Comparison of ENCODE assay signal across 8 cellular contexts in genomic region chr17:54967621-54968258, GRCh38.
DNase-seq lines count a peak whose midpoint lies in the region; ATAC-seq and TF ChIP-seq lines count a peak whose summit lies in the region.

No MANE protein-coding gene starts in this region.

- peak; percentile 40 for DNase-seq in stimulated activated CD4-positive, alpha-beta T cell treated with anti-CD3 and anti-CD28 coated beads, Interleukin-15, amount 100 ng/mL, for 24 hours
- DNase-seq in stimulated activated CD4-positive, alpha-beta T cell treated with anti-CD3 and anti-CD28 coated beads, Interleukin-4, amount 100 ng/mL, for 4 hours: no peak
- no peak for DNase-seq in LNCaP clone FGC (ENCODE audit: low read depth)
- DNase-seq in adipocyte (ENCODE audit: low read depth): peak; percentile 42
- DNase-seq in midbrain (lab: John Stamatoyannopoulos, UW): no peak

- H3K27ac ChIP-seq in HEK293 (ENCODE audit: extremely low read depth, low read depth, low read length): peak overlapping the region; percentile 82
- H3K27ac ChIP-seq in iPS-18a (ENCODE audit: low read length): peak overlapping the region; percentile 67

- H3K9ac ChIP-seq in adipocyte (ENCODE audit: low read length): peak overlapping the region; percentile 90
- H3K9ac ChIP-seq in iPS-18a (ENCODE audit: low read length): peak overlapping the region; percentile 90

- H3K36me3 ChIP-seq in HEK293 (ENCODE audit: control insufficient read depth in 2 of 2, insufficient read depth in 1 of 2, low read length in 2 of 2) (peaks cover 29 to 31% of the 10 kb centered on the region in 2 experiments), adipocyte (ENCODE audit: control insufficient read depth, insufficient read depth, low read length, severe bottlenecking) (peaks cover 22% of the 10 kb centered on the region), iPS-18a (ENCODE audit: control insufficient read depth, low read depth, low read length) (peaks cover 27% of the 10 kb centered on the region)

- no peaks in the 10 kb centered on the region for H3K9me3 ChIP-seq in HEK293 (ENCODE audit: control insufficient read depth, insufficient read depth, low read depth, low read length)
- H3K9me3 ChIP-seq in adipocyte (ENCODE audit: control insufficient read depth, low read length): no peaks in the 10 kb centered on the region
- H3K9me3 ChIP-seq in iPS-18a (ENCODE audit: control insufficient read depth, low read depth, low read length): no peaks in the 10 kb centered on the region

- ATAC-seq in stimulated activated memory B cell treated with anti-CD40 and anti-IgM and Interleukin-4, amounts not matched to agents 10 μg/mL and 1 μg/mL and 100 μg/mL, for 72 hours: peak; percentile 42

- H3K4me3 ChIP-seq in HEK293 (ENCODE audit: low read depth, low read length) (peak overlapping the region; percentile 87), LNCaP clone FGC (ENCODE audit: low read depth, low read length) (peak overlapping the region; percentile 84), adipocyte (ENCODE audit: low read length) (peak overlapping the region; percentile 88), iPS-18a (ENCODE audit: low read length) (peak overlapping the region; percentile 80)

- TF ChIP-seq CTCF in HEK293 (tag by site-specific recombination; IDR thresholded peaks at IDR 0.05): no peak
- peak; percentile 35; the same call in 1 of the 2 replicates for TF ChIP-seq CTCF in LNCaP clone FGC (IDR thresholded peaks at IDR 0.05; ENCODE audit: control insufficient read depth, extremely low read depth, insufficient read depth)

- CTCF ChIA-PET in HEK293 (lab: Yijun Ruan, JAX): interaction anchor here (0.6 to 3.2 kb wide), 3 partner anchors 25 to 389 kb away, joined by 3 to 17 read pairs (median 3); no protein-coding TSS in a partner anchor

- H3K4me3 Mint-ChIP-seq in stimulated activated memory B cell treated with anti-CD40 and anti-IgM and Interleukin-4, amounts not matched to agents 10 μg/mL and 1 μg/mL and 100 μg/mL, for 72 hours: no peak overlapping the region

- H3K27ac Mint-ChIP-seq in stimulated activated memory B cell treated with anti-CD40 and anti-IgM and Interleukin-4, amounts not matched to agents 10 μg/mL and 1 μg/mL and 100 μg/mL, for 72 hours: no peak overlapping the region

- POLR2A ChIA-PET in HEK293 (lab: Yijun Ruan, JAX): interaction anchor here (1.0 to 2.6 kb wide), 2 partner anchors 10 to 271 kb away, joined by 4 to 13 read pairs; no protein-coding TSS in a partner anchor

- H3K9me3 Mint-ChIP-seq in stimulated activated memory B cell treated with anti-CD40 and anti-IgM and Interleukin-4, amounts not matched to agents 10 μg/mL and 1 μg/mL and 100 μg/mL, for 72 hours: no peaks in the 10 kb centered on the region

- no peaks in the 10 kb centered on the region for H3K27me3 ChIP-seq in adipocyte (replicated peaks; ENCODE audit: control insufficient read depth, insufficient read depth, low read length)
- no peaks in the 10 kb centered on the region for H3K27me3 ChIP-seq in iPS-18a (ENCODE audit: control insufficient read depth, insufficient read depth, low read length)

- peaks cover 8% of the 10 kb centered on the region for H3K36me3 Mint-ChIP-seq in stimulated activated memory B cell treated with anti-CD40 and anti-IgM and Interleukin-4, amounts not matched to agents 10 μg/mL and 1 μg/mL and 100 μg/mL, for 72 hours

- H3K4me1 ChIP-seq in HEK293 (ENCODE audit: control insufficient read depth, insufficient read depth, low read length) (no peaks in the 10 kb centered on the region; the same call in 1 of the 2 replicates), adipocyte (ENCODE audit: control insufficient read depth, insufficient read depth, low read length) (peaks cover 22% of the 10 kb centered on the region), iPS-18a (ENCODE audit: control insufficient read depth, low read depth, low read length) (peaks cover 10% of the 10 kb centered on the region)

- H3K27me3 Mint-ChIP-seq in stimulated activated memory B cell treated with anti-CD40 and anti-IgM and Interleukin-4, amounts not matched to agents 10 μg/mL and 1 μg/mL and 100 μg/mL, for 72 hours: no peaks in the 10 kb centered on the region

- H3K4me1 Mint-ChIP-seq in stimulated activated memory B cell treated with anti-CD40 and anti-IgM and Interleukin-4, amounts not matched to agents 10 μg/mL and 1 μg/mL and 100 μg/mL, for 72 hours: peaks cover 6% of the 10 kb centered on the region

TF ChIP-seq in HEK293, 187 proteins besides CTCF, POLR2A, EP300 and RAD21:
- TF ChIP-seq ZBTB20 (tag by site-specific recombination; IDR thresholded peaks at IDR 0.05) (0 out of 2 replicates have a peak, but pooled peaks have one; percentile 12), ZNF335 (tag by site-specific recombination; conservative IDR thresholded peaks at IDR 0.05) (peak; percentile 66), ZNF10 (tag by site-specific recombination; IDR thresholded peaks at IDR 0.05) (no peak)

Comparison
In these comparisons a context has a peak if more than half of its experiments do, and no peak if none do; other contexts are left out.
1. DNase-seq: peak in stimulated activated CD4-positive, alpha-beta T cell treated with anti-CD3 and anti-CD28 coated beads, Interleukin-15, amount 100 ng/mL, for 24 hours (single experiment) and adipocyte (single experiment); none in stimulated activated CD4-positive, alpha-beta T cell treated with anti-CD3 and anti-CD28 coated beads, Interleukin-4, amount 100 ng/mL, for 4 hours (0 of 2), LNCaP clone FGC (single experiment) and midbrain (single experiment).
2. Peak in every context shown above with its lines, with median percentiles within 50 percentile points of each other: H3K4me3 ChIP-seq.